9 cellular contexts compared by ENCODE assay signal in genomic region chr13:23427342-23428182, GRCh38. TPM values are rescaled to one million over a fixed set of nuclear protein-coding genes. Genes with fewer than 3 reads are reported as not detected.
A peak's percentile ranks its signal among the peaks of the same experiment; 100 is the strongest.
DNase-seq lines count a peak whose midpoint lies in the region; ATAC-seq, FAIRE-seq and TF ChIP-seq lines count a peak whose summit lies in the region.
"Had no signal": no experiment of that assay in that cellular context is flagged by ENCODE, and none has a peak within 500 bp of the region (broad histone marks: within the 10 kb centered on the region; RNA-seq: fewer than 3 reads in every experiment).

No MANE protein-coding gene starts in this region.

- H3K4me2 ChIP-seq in endothelial cell of umbilical vein (ENCODE audit: insufficient read depth, low read length) = peak overlapping the region; percentile 68
- no peak overlapping the region for H3K4me2 ChIP-seq in Karpas-422 (ENCODE audit: low read depth, low read length, poor library complexity, severe bottlenecking)

- H3K4me1 ChIP-seq in endothelial cell of umbilical vein (ENCODE audit: control insufficient read depth, extremely low read depth, insufficient read depth, low read length) (peaks cover 29% of the 10 kb centered on the region), mucosa of descending colon (ENCODE audit: low read depth) (no peaks in the 10 kb centered on the region), vagina (peaks cover 19% of the 10 kb centered on the region), Karpas-422 (ENCODE audit: low read length) (no peaks in the 10 kb centered on the region)

- H3K36me3 ChIP-seq in endothelial cell of umbilical vein (ENCODE audit: control insufficient read depth in 2 of 2, extremely low read depth in 1 of 2, insufficient read depth in 2 of 2, low read length in 2 of 2) (no peaks in the 10 kb centered on the region), mucosa of descending colon (ENCODE audit: low read depth) (no peaks in the 10 kb centered on the region), vagina (no peaks in the 10 kb centered on the region), Karpas-422 (ENCODE audit: insufficient read depth, low read length) (no peaks in the 10 kb centered on the region)

- H4K20me1 ChIP-seq in endothelial cell of umbilical vein (replicated peaks; ENCODE audit: control insufficient read depth, extremely low read depth, insufficient read depth, low read length) (no peaks in the 10 kb centered on the region), Karpas-422 (ENCODE audit: insufficient read depth, low read depth, low read length) (no peaks in the 10 kb centered on the region)

- TF ChIP-seq CTCF in endothelial cell of umbilical vein (IDR thresholded peaks at IDR 0.05; ENCODE audit: extremely low read depth in 1 of 2, insufficient read depth in 1 of 2, low read depth in 1 of 2, low read length in 2 of 2) (no peak), mucosa of descending colon (IDR thresholded peaks at IDR 0.05) (no peak), vagina (IDR thresholded peaks at IDR 0.05) (no peak)

- H3K9me3 ChIP-seq in endothelial cell of umbilical vein (replicated peaks; ENCODE audit: control insufficient read depth, insufficient read depth, low read length) (no peaks in the 10 kb centered on the region), mucosa of descending colon (no peaks in the 10 kb centered on the region), vagina (no peaks in the 10 kb centered on the region), Karpas-422 (ENCODE audit: low read length) (no peaks in the 10 kb centered on the region)

- H3K27me3 ChIP-seq in endothelial cell of umbilical vein (ENCODE audit: control insufficient read depth in 2 of 2, insufficient read depth in 2 of 2, low read length in 2 of 2) = no peaks in the 10 kb centered on the region
- H3K27me3 ChIP-seq in vagina = no peaks in the 10 kb centered on the region
- peaks cover 3% of the 10 kb centered on the region; the same call in 1 of the 2 replicates for H3K27me3 ChIP-seq in Karpas-422 (ENCODE audit: low read length)

- BruUV-seq in endothelial cell of umbilical vein (replicated peaks; lab: Mats Ljungman, UMichigan) = TSS peak; percentile 75

- TF ChIP-seq POLR2A in endothelial cell of umbilical vein (IDR thresholded peaks at IDR 0.05; ENCODE audit: low read depth, low read length) (no peak), vagina (IDR thresholded peaks at IDR 0.05) (no peak)

- DNase-seq in NCI-H2171 treated with DMSO at 0.1 percent for 48 hours (lab: John Stamatoyannopoulos, UW) (peak; percentile 21), NCI-H2171 (lab: John Stamatoyannopoulos, UW) (no peak), endothelial cell of umbilical vein (ENCODE audit: low read depth, low spot score) (peak; percentile 96), mucosa of descending colon (no peak), vagina (ENCODE audit: extremely low spot score in 2 of 2) (no peak), NCI-H146 treated with DMSO at 0.1 percent for 48 hours (lab: John Stamatoyannopoulos, UW; ENCODE audit: unreplicated experiment) (no peak), Karpas-422 (no peak)
- DNase-seq: AML-193 had no signal

- H3K27ac ChIP-seq in endothelial cell of umbilical vein (ENCODE audit: insufficient read depth, low read depth, low read length) (peak overlapping the region; percentile 96), vagina (peak overlapping the region; percentile 34), Karpas-422 (ENCODE audit: low read length) (no peak overlapping the region)

- peak overlapping the region; percentile 75 for H3K9ac ChIP-seq in endothelial cell of umbilical vein (replicated peaks; ENCODE audit: extremely low read depth, insufficient read depth, low read length)
- no peak overlapping the region for H3K9ac ChIP-seq in Karpas-422 (ENCODE audit: low read length)

- peak overlapping the region in 1 of 3 experiments; percentile 3 for H3K4me3 ChIP-seq in endothelial cell of umbilical vein (replicated peaks in 1 of 3; ENCODE audit: insufficient read depth in 1 of 3, low read depth in 1 of 3, low read length in 3 of 3)
- no peak overlapping the region for H3K4me3 ChIP-seq in mucosa of descending colon
- peak overlapping the region in 1 of 2 donors; percentile 23 for H3K4me3 ChIP-seq in vagina
- H3K4me3 ChIP-seq in Karpas-422 (ENCODE audit: low read length) = no peak overlapping the region

- no peaks in the 10 kb centered on the region for H3K79me2 ChIP-seq in endothelial cell of umbilical vein (ENCODE audit: control insufficient read depth, insufficient read depth, low read length)
- no peaks in the 10 kb centered on the region for H3K79me2 ChIP-seq in Karpas-422 (ENCODE audit: low read length)

- ATAC-seq in mucosa of descending colon (peak; percentile 44), HG03432 (IDR thresholded peaks at IDR 0.05; ENCODE audit: unreplicated experiment) (no peak)

- no peaks in the 10 kb centered on the region for H3K9me2 ChIP-seq in Karpas-422 (replicated peaks; ENCODE audit: insufficient read depth, low read length)

- POLR2A ChIA-PET in endothelial cell of umbilical vein (lab: Charles Lee) = interaction anchor here (0.8 kb wide), 1 partner anchor 106 kb away, joined by 3 read pairs; no protein-coding TSS in a partner anchor

- CTCF ChIA-PET in endothelial cell of umbilical vein (lab: Charles Lee) = interaction anchor here (0.8 to 1.5 kb wide), 6 partner anchors 9 to 407 kb away, joined by 3 to 5 read pairs (median 4); no protein-coding TSS in a partner anchor

- dilution Hi-C loops in endothelial cell of umbilical vein (cut with MboI; ENCODE audit: extremely low pct_ligation_motif_present, low sequenced_read_pairs) = no loop called here

- peak; percentile 95 for FAIRE-seq in endothelial cell of umbilical vein (lab: Jason Lieb, UNC)

- intact Hi-C loops in endothelial cell of umbilical vein (cut with micrococcal nuclease) (loop anchor here (1.0 to 2.0 kb wide), 3 partner anchors 52 to 181 kb away; no protein-coding TSS in a partner anchor), mucosa of descending colon (cut with DNase I, micrococcal nuclease) (no loop called here), vagina (cut with DNase I) (no loop called here)

- H2AFZ ChIP-seq in endothelial cell of umbilical vein (ENCODE audit: low read depth, low read length) = peak overlapping the region; percentile 52
- no peak overlapping the region for H2AFZ ChIP-seq in Karpas-422 (ENCODE audit: low read length)

- H3K9me1 ChIP-seq in endothelial cell of umbilical vein (replicated peaks; ENCODE audit: control insufficient read depth, extremely low read depth, insufficient read depth, low read length) = no peaks in the 10 kb centered on the region

TF ChIP-seq in endothelial cell of umbilical vein, 7 proteins besides CTCF, POLR2A, EP300 and RAD21:
- TF ChIP-seq MAX (IDR thresholded peaks at IDR 0.05; ENCODE audit: insufficient read depth, insufficient read length) (no peak), GATA2 (IDR thresholded peaks at IDR 0.05; ENCODE audit: insufficient read depth, insufficient read length, low read depth, low read length) (peak; percentile 54), EZH2 (IDR thresholded peaks at IDR 0.05; ENCODE audit: borderline replicate concordance, low read depth, low read length, severe bottlenecking) (no peak), JUN (IDR thresholded peaks at IDR 0.05; ENCODE audit: borderline replicate concordance, insufficient read depth, insufficient read length, low read depth) (peak; percentile 91), POLR2AphosphoS5 (IDR thresholded peaks at IDR 0.05; ENCODE audit: insufficient read depth, low read depth, low read length) (peak; percentile 88), MYC (IDR thresholded peaks at IDR 0.05; ENCODE audit: low read depth, low read length) (no peak), FOS (IDR thresholded peaks at IDR 0.05; ENCODE audit: borderline replicate concordance, insufficient read depth, low read length) (peak; percentile 77)

RNA-seq across cellular contexts. Expression of gene SACS, which starts 5.9 kb away (rescaled TPM):
- total RNA-seq in endothelial cell of umbilical vein (72.7 and 73.1 TPM in 2 replicates), mucosa of descending colon (10 to 100 TPM in 1 of 3 donors, 1 to 10 TPM in 2; 2.1 to 19.0 (median 3.7) TPM), vagina (24.8 TPM)
- polyA plus RNA-seq in endothelial cell of umbilical vein = 13.6 and 14.8 TPM in 2 replicates
- 18.2 and 21.6 TPM in 2 replicates for polyA plus RNA-seq in endothelial cell of umbilical vein (2011; cell fraction: cytosol; rRNA removed)
- 36.1 and 46.5 TPM in 2 replicates for polyA plus RNA-seq in endothelial cell of umbilical vein (2011; cell fraction: nucleus; rRNA removed)
- 47.5 and 62.9 TPM in 2 replicates for polyA plus RNA-seq in endothelial cell of umbilical vein (2012)
- 219 and 229 TPM in 2 replicates for polyA minus RNA-seq in endothelial cell of umbilical vein
- 17.1 TPM for polyA minus RNA-seq in endothelial cell of umbilical vein (2011; cell fraction: cytosol; rRNA and poly(A)+ RNA removed)
- 164 and 168 TPM in 2 replicates for polyA minus RNA-seq in endothelial cell of umbilical vein (2011; cell fraction: nucleus; rRNA and poly(A)+ RNA removed)
- total RNA-seq in Karpas-422 (2014; rRNA removed; shearing (Covaris generic); ENCODE audit: low replicate concordance) = 32.7 and 37.5 TPM in 2 replicates

Comparison
In these comparisons a context has a peak if more than half of its experiments do, and no peak if none do; other contexts are left out.
1. DNase-seq: peak in NCI-H2171 treated with DMSO at 0.1 percent for 48 hours (single experiment) and endothelial cell of umbilical vein (single experiment); none in NCI-H2171 (single experiment), mucosa of descending colon (0 of 3), vagina (0 of 2), NCI-H146 treated with DMSO at 0.1 percent for 48 hours (single experiment) and Karpas-422 (single experiment).